In genomic region chr2:144438722-144439508, GRCh38 we compare ENCODE assay signal across 13 cellular contexts.
DNase-seq lines count a peak whose midpoint lies in the region; ATAC-seq and TF ChIP-seq lines count a peak whose summit lies in the region.
"Had no signal": no experiment of that assay in that cellular context is flagged by ENCODE, and none has a peak within 500 bp of the region (broad histone marks: within the 10 kb centered on the region; RNA-seq: fewer than 3 reads in every experiment).

No MANE protein-coding gene starts in this region.

- no peak overlapping the region for H3K4me3 Mint-ChIP-seq in activated naive CD8-positive, alpha-beta T cell treated with anti-CD3 and anti-CD28 coated beads, Interleukin-2, amount 50 U/mL, for 24 hours
- H3K4me3 Mint-ChIP-seq in activated T-cell treated with anti-CD3 and anti-CD28 coated beads, Interleukin-2, amount 50 U/mL, for 4 hours = no peak overlapping the region
- H3K4me3 Mint-ChIP-seq: activated naive CD8-positive, alpha-beta T cell had no signal

- WGBS in esophagus squamous epithelium, 2 donors = 77 to 87% methylated on average over 6 of the region's 6 CpGs
- 80 to 92% (median 91%) methylated on average over 6 of the region's 6 CpGs for WGBS in adrenal gland, 4 donors

- ATAC-seq in GM19328 (IDR thresholded peaks at IDR 0.05; ENCODE audit: unreplicated experiment) = no peak
- ATAC-seq in activated naive CD8-positive, alpha-beta T cell treated with anti-CD3 and anti-CD28 coated beads, Interleukin-2, amount 50 U/mL, for 24 hours = no peak
- ATAC-seq in activated T-cell treated with anti-CD3 and anti-CD28 coated beads, Interleukin-2, amount 50 U/mL, for 4 hours = no peak

- H3K27me3 ChIP-seq in esophagus squamous epithelium (no peaks in the 10 kb centered on the region), subcutaneous abdominal adipose tissue (ENCODE audit: control insufficient read depth in 5 of 5, insufficient read depth in 4 of 5, low read length in 5 of 5) (no peaks in the 10 kb centered on the region), adrenal gland (no peaks in the 10 kb centered on the region)
- H3K27me3 ChIP-seq: colonic mucosa, upper lobe of left lung had no signal

- H3K4me1 ChIP-seq in esophagus squamous epithelium = peaks cover 0 to 69% (median 10%) of the 10 kb centered on the region in 3 donors
- peaks cover 0 to 30% (median 14%) of the 10 kb centered on the region in 5 donors for H3K4me1 ChIP-seq in subcutaneous abdominal adipose tissue (ENCODE audit: control insufficient read depth in 5 of 5, insufficient read depth in 5 of 5, low read length in 5 of 5)
- H3K4me1 ChIP-seq in adrenal gland (replicated peaks in 1 of 2) = peaks cover 48 to 89% of the 10 kb centered on the region in 2 donors
- H3K4me1 ChIP-seq: colonic mucosa had no signal

- DNase-seq in NCI-H1417 (lab: John Stamatoyannopoulos, UW) (peak in 2 of 3 experiments; percentile 51 to 78), NCI-H69 (lab: John Stamatoyannopoulos, UW) (peak; percentile 65), esophagus squamous epithelium (lab: John Stamatoyannopoulos, UW) (no peak), adrenal gland (no peak)
- DNase-seq in activated naive CD8-positive, alpha-beta T cell treated with anti-CD3 and anti-CD28 coated beads, Interleukin-2, amount 50 U/mL, for 24 hours = no peak
- no peak for DNase-seq in activated T-cell treated with anti-CD3 and anti-CD28 coated beads, Interleukin-2, amount 50 U/mL, for 4 hours
- DNase-seq: colonic mucosa, NCI-H1048, small intestine, upper lobe of left lung had no signal

- H3K4me1 Mint-ChIP-seq in activated naive CD8-positive, alpha-beta T cell treated with anti-CD3 and anti-CD28 coated beads, Interleukin-2, amount 50 U/mL, for 24 hours = peaks cover 25% of the 10 kb centered on the region
- H3K4me1 Mint-ChIP-seq in activated T-cell treated with anti-CD3 and anti-CD28 coated beads, Interleukin-2, amount 50 U/mL, for 4 hours (ENCODE audit: low read depth) = peaks cover 10% of the 10 kb centered on the region

- H3K9me3 ChIP-seq in esophagus squamous epithelium (no peaks in the 10 kb centered on the region), subcutaneous abdominal adipose tissue (ENCODE audit: control insufficient read depth in 5 of 5, low read length in 5 of 5) (no peaks in the 10 kb centered on the region), adrenal gland (replicated peaks in 1 of 3) (no peaks in the 10 kb centered on the region)
- H3K9me3 ChIP-seq: colonic mucosa, upper lobe of left lung had no signal

- TF ChIP-seq CTCF in esophagus squamous epithelium (IDR thresholded peaks at IDR 0.05) = no peak
- TF ChIP-seq CTCF in adrenal gland (IDR thresholded peaks at IDR 0.05) = no peak

- no peak overlapping the region for H3K4me3 ChIP-seq in esophagus squamous epithelium
- no peak overlapping the region for H3K4me3 ChIP-seq in subcutaneous abdominal adipose tissue (ENCODE audit: low read depth in 1 of 5, low read length in 5 of 5)
- no peak overlapping the region for H3K4me3 ChIP-seq in adrenal gland
- H3K4me3 ChIP-seq: colonic mucosa, upper lobe of left lung had no signal

- no peak overlapping the region for H3K9ac ChIP-seq in subcutaneous abdominal adipose tissue (ENCODE audit: low read length in 5 of 5)

- TF ChIP-seq POLR2A in esophagus squamous epithelium (IDR thresholded peaks at IDR 0.05) (no peak), adrenal gland (IDR thresholded peaks at IDR 0.05) (no peak)

- no peaks in the 10 kb centered on the region for H3K36me3 ChIP-seq in esophagus squamous epithelium
- peaks cover 0 to 6% (median 5%) of the 10 kb centered on the region in 5 donors for H3K36me3 ChIP-seq in subcutaneous abdominal adipose tissue (ENCODE audit: control insufficient read depth in 5 of 5, insufficient read depth in 5 of 5, low read length in 5 of 5)
- H3K36me3 ChIP-seq in adrenal gland (replicated peaks in 1 of 2) = no peaks in the 10 kb centered on the region
- H3K36me3 ChIP-seq: colonic mucosa, upper lobe of left lung had no signal

- H3K27me3 Mint-ChIP-seq in activated naive CD8-positive, alpha-beta T cell treated with anti-CD3 and anti-CD28 coated beads, Interleukin-2, amount 50 U/mL, for 24 hours = no peaks in the 10 kb centered on the region
- H3K27me3 Mint-ChIP-seq in activated T-cell treated with anti-CD3 and anti-CD28 coated beads, Interleukin-2, amount 50 U/mL, for 4 hours (ENCODE audit: low read depth) = no peaks in the 10 kb centered on the region
- H3K27me3 Mint-ChIP-seq: activated naive CD8-positive, alpha-beta T cell had no signal

- peak overlapping the region in 3 of 4 donors; percentile 32 to 53 (median 49) for H3K27ac ChIP-seq in esophagus squamous epithelium
- peak overlapping the region; percentile 31 for H3K27ac ChIP-seq in subcutaneous abdominal adipose tissue (ENCODE audit: low read depth, low read length)
- H3K27ac ChIP-seq in adrenal gland = peak overlapping the region in 2 of 5 donors; percentile 18 to 26
- H3K27ac ChIP-seq: colonic mucosa had no signal

- intact Hi-C loops in esophagus squamous epithelium (cut with DNase I) = no loop called here
- intact Hi-C loops in adrenal gland (cut with DNase I) = no loop called here

- peaks cover 9% of the 10 kb centered on the region for H3K36me3 Mint-ChIP-seq in activated naive CD8-positive, alpha-beta T cell treated with anti-CD3 and anti-CD28 coated beads, Interleukin-2, amount 50 U/mL, for 24 hours (ENCODE audit: low read depth)
- peaks cover 2% of the 10 kb centered on the region for H3K36me3 Mint-ChIP-seq in activated T-cell treated with anti-CD3 and anti-CD28 coated beads, Interleukin-2, amount 50 U/mL, for 4 hours (ENCODE audit: insufficient read depth)

- H3K27ac Mint-ChIP-seq in activated naive CD8-positive, alpha-beta T cell treated with anti-CD3 and anti-CD28 coated beads, Interleukin-2, amount 50 U/mL, for 24 hours = no peak overlapping the region
- H3K27ac Mint-ChIP-seq: activated naive CD8-positive, alpha-beta T cell had no signal

- no peaks in the 10 kb centered on the region for H3K9me3 Mint-ChIP-seq in activated naive CD8-positive, alpha-beta T cell treated with anti-CD3 and anti-CD28 coated beads, Interleukin-2, amount 50 U/mL, for 24 hours
- no peaks in the 10 kb centered on the region for H3K9me3 Mint-ChIP-seq in activated T-cell treated with anti-CD3 and anti-CD28 coated beads, Interleukin-2, amount 50 U/mL, for 4 hours

Comparison
In these comparisons a context has a peak if more than half of its experiments do, and no peak if none do; other contexts are left out.
1. DNase-seq: peak in NCI-H1417 (2 of 3) and NCI-H69 (single experiment); none in esophagus squamous epithelium (single experiment), adrenal gland (0 of 7), activated naive CD8-positive, alpha-beta T cell treated with anti-CD3 and anti-CD28 coated beads, Interleukin-2, amount 50 U/mL, for 24 hours (single experiment) and activated T-cell treated with anti-CD3 and anti-CD28 coated beads, Interleukin-2, amount 50 U/mL, for 4 hours (single experiment).